Comparison of ENCODE assay signal across 14 cellular contexts in genomic region chr4:21554510-21554909, GRCh38.
DNase-seq lines count a peak whose midpoint lies in the region; TF ChIP-seq lines count a peak whose summit lies in the region.
"Had no signal": no experiment of that assay in that cellular context is flagged by ENCODE, and none has a peak within 500 bp of the region (broad histone marks: within the 10 kb centered on the region; RNA-seq: fewer than 3 reads in every experiment).

No MANE protein-coding gene starts in this region.

- no peak for TF ChIP-seq CTCF in BE2C (IDR thresholded peaks at IDR 0.05; ENCODE audit: low read depth, low read length)

- no peaks in the 10 kb centered on the region for H3K27me3 ChIP-seq in BE2C
- no peaks in the 10 kb centered on the region for H3K27me3 ChIP-seq in iPS-20b (ENCODE audit: insufficient read depth, low read length)

- H3K4me3 ChIP-seq in BE2C (ENCODE audit: low read depth, low read length): peak overlapping the region; percentile 15
- no peak overlapping the region for H3K4me3 ChIP-seq in iPS-20b (ENCODE audit: low read length)
- H3K4me3 ChIP-seq: GM23338 had no signal

- H3K9me3 ChIP-seq in BE2C (no peaks in the 10 kb centered on the region), iPS-20b (ENCODE audit: insufficient read depth, low read depth, low read length) (no peaks in the 10 kb centered on the region)

- H3K9ac ChIP-seq in iPS-20b (ENCODE audit: low read depth, low read length): 0 out of 2 replicates have a peak overlapping the region, but pooled peaks have one; percentile 11

- H3K4me1 ChIP-seq in BE2C (peaks cover 53% of the 10 kb centered on the region), iPS-20b (ENCODE audit: insufficient read depth, low read length) (peaks cover 17% of the 10 kb centered on the region; the same call in 1 of the 2 replicates)

- DNase-seq in BE2C: peak; percentile 84
- DNase-seq in SK-N-DZ (ENCODE audit: low spot score): peak; percentile 83
- peak; percentile 46 for DNase-seq in retina
- DNase-seq in DMS79 treated with DMSO at 0.1 percent for 48 hours (lab: John Stamatoyannopoulos, UW): no peak
- DNase-seq in middle frontal gyrus (ENCODE audit: extremely low spot score, low spot score): no peak
- DNase-seq in islet precursor cell: no peak
- DNase-seq: ACHN; CD4-positive, alpha-beta T cell; DMS79; EL; GDM1; H9 had no signal

- H3K36me3 ChIP-seq in BE2C: no peaks in the 10 kb centered on the region
- no peaks in the 10 kb centered on the region for H3K36me3 ChIP-seq in iPS-20b (ENCODE audit: insufficient read depth, low read depth, low read length)

- no peak overlapping the region for H3K27ac ChIP-seq in iPS-20b (ENCODE audit: low read length)

Comparison
In these comparisons a context has a peak if more than half of its experiments do, and no peak if none do; other contexts are left out.
1. DNase-seq: peak in BE2C (single experiment), SK-N-DZ (single experiment) and retina (single experiment); none in DMS79 treated with DMSO at 0.1 percent for 48 hours (single experiment), middle frontal gyrus (single experiment) and islet precursor cell (single experiment).